In the genomic region with DNA sequence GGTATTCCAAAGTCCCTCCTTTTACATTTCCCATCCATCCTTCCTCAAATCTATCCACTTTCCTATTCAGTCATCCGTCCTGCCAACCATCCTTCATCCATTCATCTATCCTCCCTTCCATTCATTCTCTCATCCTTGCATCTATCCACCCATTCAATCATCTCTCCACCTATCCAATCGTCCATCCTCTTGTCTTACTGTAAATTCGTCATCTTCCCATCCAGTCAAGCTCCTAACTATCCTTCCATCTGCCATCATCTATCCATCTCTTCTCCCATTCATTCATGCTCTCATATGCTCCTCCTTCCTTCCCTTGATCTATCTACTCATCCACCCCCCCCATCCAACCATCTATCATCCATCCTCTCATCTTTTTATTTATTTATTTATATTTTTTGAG, we compare ENCODE assay signal across 22 cellular contexts. TPM values are rescaled to one million over a fixed set of nuclear protein-coding genes. Genes with fewer than 3 reads are reported as not detected.
DNase-seq lines count a peak whose midpoint lies in the region; ATAC-seq and TF ChIP-seq lines count a peak whose summit lies in the region.
"Had no signal": no experiment of that assay in that cellular context is flagged by ENCODE, and none has a peak within 500 bp of the region (broad histone marks: within the 10 kb centered on the region; RNA-seq: fewer than 3 reads in every experiment).

No MANE protein-coding gene starts in this region.

- H3K36me3 ChIP-seq in HEK293 (ENCODE audit: control insufficient read depth in 2 of 2, insufficient read depth in 1 of 2, low read length in 2 of 2) (no peaks in the 10 kb centered on the region), HAP-1 (replicated peaks) (no peaks in the 10 kb centered on the region)
- H3K36me3 ChIP-seq: BE2C had no signal

- no peaks in the 10 kb centered on the region for H3K9me3 Mint-ChIP-seq in activated naive CD4-positive, alpha-beta T cell treated with anti-CD3 and anti-CD28 coated beads, Interleukin-2, amount 10 ng/mL, durations not matched to agents 7 days and 5 days
- peaks cover 0 to 5% of the 10 kb centered on the region in 2 donors for H3K9me3 Mint-ChIP-seq in activated naive CD4-positive, alpha-beta T cell treated with anti-CD3 and anti-CD28 coated beads, Interleukin-2, amount 50 U/mL, for 72 hours
- no peaks in the 10 kb centered on the region for H3K9me3 Mint-ChIP-seq in activated CD4-positive, alpha-beta memory T cell treated with anti-CD3 and anti-CD28 coated beads, Interleukin-2, amount 10 ng/mL, durations not matched to agents 7 days and 5 days
- H3K9me3 Mint-ChIP-seq in stimulated activated memory B cell treated with anti-CD40 and anti-IgM and Interleukin-4, amounts not matched to agents 10 μg/mL and 1 μg/mL and 100 μg/mL, for 72 hours = peaks cover 7% of the 10 kb centered on the region

- in situ Hi-C loops in HAP-1 (cut with MboI; ENCODE audit: low sequenced_read_pairs) = no loop called here

- H3K4me3 Mint-ChIP-seq in activated naive CD4-positive, alpha-beta T cell treated with anti-CD3 and anti-CD28 coated beads, Interleukin-2, amount 10 ng/mL, durations not matched to agents 7 days and 5 days = no peak overlapping the region
- H3K4me3 Mint-ChIP-seq in activated CD4-positive, alpha-beta memory T cell treated with anti-CD3 and anti-CD28 coated beads, Interleukin-2, amount 10 ng/mL, durations not matched to agents 7 days and 5 days = no peak overlapping the region
- no peak overlapping the region for H3K4me3 Mint-ChIP-seq in stimulated activated memory B cell treated with anti-CD40 and anti-IgM and Interleukin-4, amounts not matched to agents 10 μg/mL and 1 μg/mL and 100 μg/mL, for 72 hours
- H3K4me3 Mint-ChIP-seq: CD14-positive monocyte had no signal

- CTCF ChIA-PET in activated naive CD4-positive, alpha-beta T cell treated with anti-CD3 and anti-CD28 coated beads, Interleukin-2, amount 10 ng/mL, durations not matched to agents 7 days and 5 days (lab: Charles Lee) = interaction anchor here (0.5 to 8.4 kb wide), 4 partner anchors 17 to 1653 kb away, joined by 3 to 120 read pairs (median 4); no protein-coding TSS in a partner anchor
- CTCF ChIA-PET in HEK293 (lab: Yijun Ruan, JAX) = interaction anchor here (0.6 kb wide), 2 partner anchors 29 to 57 kb away, joined by 3 to 4 read pairs; no protein-coding TSS in a partner anchor
- CTCF ChIA-PET in activated CD4-positive, alpha-beta memory T cell treated with anti-CD3 and anti-CD28 coated beads, Interleukin-2, amount 10 ng/mL, durations not matched to agents 7 days and 5 days (lab: Charles Lee) = interaction anchor here (1.2 to 3.5 kb wide), 2 partner anchors 15 to 57 kb away, joined by 7 to 22 read pairs; no protein-coding TSS in a partner anchor

- H3K9me3 ChIP-seq in HEK293 (ENCODE audit: control insufficient read depth, insufficient read depth, low read depth, low read length) (no peaks in the 10 kb centered on the region), HAP-1 (no peaks in the 10 kb centered on the region)
- H3K9me3 ChIP-seq: BE2C, SK-N-SH had no signal

- peaks cover 6% of the 10 kb centered on the region; the same call in 1 of the 2 replicates for H3K27me3 ChIP-seq in HAP-1 (ENCODE audit: low read depth)
- H3K27me3 ChIP-seq: BE2C had no signal

- no peak for TF ChIP-seq CTCF in HEK293 (tag by site-specific recombination; IDR thresholded peaks at IDR 0.05)

- POLR2A ChIA-PET in HEK293 (lab: Yijun Ruan, JAX) = no interaction called here
- POLR2A ChIA-PET in activated CD4-positive, alpha-beta memory T cell treated with anti-CD3 and anti-CD28 coated beads, Interleukin-2, amount 10 ng/mL, durations not matched to agents 7 days and 5 days (lab: Charles Lee) = interaction anchor here (3.5 kb wide), 1 partner anchor 22 kb away, joined by 27 read pairs; a partner anchor contains a TSS

- no peaks in the 10 kb centered on the region for H3K27me3 Mint-ChIP-seq in activated naive CD4-positive, alpha-beta T cell treated with anti-CD3 and anti-CD28 coated beads, Interleukin-2, amount 10 ng/mL, durations not matched to agents 7 days and 5 days
- no peaks in the 10 kb centered on the region for H3K27me3 Mint-ChIP-seq in activated CD4-positive, alpha-beta memory T cell treated with anti-CD3 and anti-CD28 coated beads, Interleukin-2, amount 10 ng/mL, durations not matched to agents 7 days and 5 days
- H3K27me3 Mint-ChIP-seq in stimulated activated memory B cell treated with anti-CD40 and anti-IgM and Interleukin-4, amounts not matched to agents 10 μg/mL and 1 μg/mL and 100 μg/mL, for 72 hours = no peaks in the 10 kb centered on the region

- ATAC-seq in activated naive CD4-positive, alpha-beta T cell treated with anti-CD3 and anti-CD28 coated beads, Interleukin-2, amount 50 U/mL, for 72 hours = no peak
- ATAC-seq in stimulated activated memory B cell treated with anti-CD40 and anti-IgM and Interleukin-4, amounts not matched to agents 10 μg/mL and 1 μg/mL and 100 μg/mL, for 72 hours = no peak
- ATAC-seq: HepG2, PC-3 had no signal

- DNase-seq in activated naive CD4-positive, alpha-beta T cell treated with anti-CD3 and anti-CD28 coated beads, Interleukin-2, amount 10 ng/mL, durations not matched to agents 7 days and 5 days = no peak
- no peak for DNase-seq in activated naive CD4-positive, alpha-beta T cell treated with anti-CD3 and anti-CD28 coated beads, Interleukin-2, amount 50 U/mL, for 72 hours (ENCODE audit: low spot score in 2 of 2)
- DNase-seq in activated CD4-positive, alpha-beta memory T cell treated with anti-CD3 and anti-CD28 coated beads, Interleukin-2, amount 10 ng/mL, durations not matched to agents 7 days and 5 days = no peak
- DNase-seq in NCI-H128 (lab: John Stamatoyannopoulos, UW; ENCODE audit: unreplicated experiment) = no peak
- DNase-seq in HAP-1 (ENCODE audit: low spot score in 2 of 2) = no peak
- DNase-seq: BE2C, Kasumi-1, NCI-H1092 treated with DMSO at 0.1 percent for 48 hours, NCI-H146, NCI-H1930, NCI-H446, NCI-H524 treated with DMSO at 0.1 percent for 48 hours, NCI-H774, PC-3, SK-N-SH had no signal

- H3K4me1 ChIP-seq in HEK293 (ENCODE audit: control insufficient read depth, insufficient read depth, low read length) (no peaks in the 10 kb centered on the region), HAP-1 (no peaks in the 10 kb centered on the region)
- H3K4me1 ChIP-seq: BE2C had no signal

- H3K4me3 ChIP-seq in HEK293 (ENCODE audit: low read depth, low read length) = no peak overlapping the region
- H3K4me3 ChIP-seq in HAP-1 = no peak overlapping the region

- H3K27ac ChIP-seq in HEK293 (ENCODE audit: extremely low read depth, low read depth, low read length) = no peak overlapping the region

- H3K4me1 Mint-ChIP-seq in activated naive CD4-positive, alpha-beta T cell treated with anti-CD3 and anti-CD28 coated beads, Interleukin-2, amount 10 ng/mL, durations not matched to agents 7 days and 5 days = peaks cover 72% of the 10 kb centered on the region
- H3K4me1 Mint-ChIP-seq in activated CD4-positive, alpha-beta memory T cell treated with anti-CD3 and anti-CD28 coated beads, Interleukin-2, amount 10 ng/mL, durations not matched to agents 7 days and 5 days = peaks cover 73% of the 10 kb centered on the region
- H3K4me1 Mint-ChIP-seq in stimulated activated memory B cell treated with anti-CD40 and anti-IgM and Interleukin-4, amounts not matched to agents 10 μg/mL and 1 μg/mL and 100 μg/mL, for 72 hours = peaks cover 41% of the 10 kb centered on the region

- H3K36me3 Mint-ChIP-seq in activated naive CD4-positive, alpha-beta T cell treated with anti-CD3 and anti-CD28 coated beads, Interleukin-2, amount 10 ng/mL, durations not matched to agents 7 days and 5 days = peaks cover 16% of the 10 kb centered on the region
- H3K36me3 Mint-ChIP-seq in activated naive CD4-positive, alpha-beta T cell treated with anti-CD3 and anti-CD28 coated beads, Interleukin-2, amount 50 U/mL, for 72 hours = no peaks in the 10 kb centered on the region
- H3K36me3 Mint-ChIP-seq in activated CD4-positive, alpha-beta memory T cell treated with anti-CD3 and anti-CD28 coated beads, Interleukin-2, amount 10 ng/mL, durations not matched to agents 7 days and 5 days (ENCODE audit: low read depth) = peaks cover 14% of the 10 kb centered on the region
- H3K36me3 Mint-ChIP-seq in stimulated activated memory B cell treated with anti-CD40 and anti-IgM and Interleukin-4, amounts not matched to agents 10 μg/mL and 1 μg/mL and 100 μg/mL, for 72 hours = no peaks in the 10 kb centered on the region

- H3K27ac Mint-ChIP-seq in activated naive CD4-positive, alpha-beta T cell treated with anti-CD3 and anti-CD28 coated beads, Interleukin-2, amount 10 ng/mL, durations not matched to agents 7 days and 5 days = peak overlapping the region; percentile 2
- no peak overlapping the region for H3K27ac Mint-ChIP-seq in activated naive CD4-positive, alpha-beta T cell treated with anti-CD3 and anti-CD28 coated beads, Interleukin-2, amount 50 U/mL, for 72 hours
- H3K27ac Mint-ChIP-seq in activated CD4-positive, alpha-beta memory T cell treated with anti-CD3 and anti-CD28 coated beads, Interleukin-2, amount 10 ng/mL, durations not matched to agents 7 days and 5 days = peak overlapping the region; percentile 4
- H3K27ac Mint-ChIP-seq in stimulated activated memory B cell treated with anti-CD40 and anti-IgM and Interleukin-4, amounts not matched to agents 10 μg/mL and 1 μg/mL and 100 μg/mL, for 72 hours = peak overlapping the region; percentile 4

TF ChIP-seq in HEK293, 187 proteins besides CTCF, POLR2A, EP300 and RAD21 (continues in another document):
- TF ChIP-seq OSR2 (tag by site-specific recombination; IDR thresholded peaks at IDR 0.05) (no peak), ZNF707 (tag by site-specific recombination; IDR thresholded peaks at IDR 0.05) (no peak)

RNA-seq across cellular contexts. Expression of a gene that starts 5.0 kb away (rescaled TPM):
- not detected for total RNA-seq in activated naive CD4-positive, alpha-beta T cell treated with anti-CD3 and anti-CD28 coated beads, Interleukin-2, amount 50 U/mL, for 72 hours
- under 1 TPM; 0.48 to 0.53 TPM for total RNA-seq in activated CD4-positive, alpha-beta memory T cell treated with anti-CD3 and anti-CD28 coated beads, Interleukin-2, amount 10 ng/mL, durations not matched to agents 7 days and 5 days
- total RNA-seq: A673, HepG2, HT1080 had no signal

RNA-seq across cellular contexts. Expression of a gene that starts 15.4 kb away (rescaled TPM):
- total RNA-seq in activated naive CD4-positive, alpha-beta T cell treated with anti-CD3 and anti-CD28 coated beads, Interleukin-2, amount 50 U/mL, for 72 hours = not detected
- total RNA-seq in activated CD4-positive, alpha-beta memory T cell treated with anti-CD3 and anti-CD28 coated beads, Interleukin-2, amount 10 ng/mL, durations not matched to agents 7 days and 5 days = under 1 TPM; 0.58 to 0.73 TPM
- total RNA-seq: A673, HT1080, M059J, PC-3 had no signal

RNA-seq across cellular contexts. Expression of a gene that starts 19.4 kb away (rescaled TPM):
- total RNA-seq in activated naive CD4-positive, alpha-beta T cell treated with anti-CD3 and anti-CD28 coated beads, Interleukin-2, amount 50 U/mL, for 72 hours = 1 to 10 TPM in 1 of 2 donors, under 1 TPM in 1; 0.87 to 2.4 TPM
- total RNA-seq in activated CD4-positive, alpha-beta memory T cell treated with anti-CD3 and anti-CD28 coated beads, Interleukin-2, amount 10 ng/mL, durations not matched to agents 7 days and 5 days = 1 to 10 TPM in 1 of 2 experiments, under 1 TPM in 1; 0.98 to 1.1 TPM
- total RNA-seq: HepG2, HT1080 had no signal

RNA-seq across cellular contexts. Expression of a gene that starts 21.9 kb away (rescaled TPM):
- 10 to 100 TPM in 1 of 2 donors, 1 to 10 TPM in 1; 9.1 to 13.5 TPM for total RNA-seq in activated naive CD4-positive, alpha-beta T cell treated with anti-CD3 and anti-CD28 coated beads, Interleukin-2, amount 50 U/mL, for 72 hours
- total RNA-seq in activated CD4-positive, alpha-beta memory T cell treated with anti-CD3 and anti-CD28 coated beads, Interleukin-2, amount 10 ng/mL, durations not matched to agents 7 days and 5 days = 100 to 1,000 TPM; 135 to 138 TPM
- total RNA-seq: HepG2, HT1080 had no signal

Comparison
In these comparisons a context has a peak if more than half of its experiments do, and no peak if none do; other contexts are left out.
1. H3K27ac Mint-ChIP-seq: peak in activated naive CD4-positive, alpha-beta T cell treated with anti-CD3 and anti-CD28 coated beads, Interleukin-2, amount 10 ng/mL, durations not matched to agents 7 days and 5 days (single experiment), activated CD4-positive, alpha-beta memory T cell treated with anti-CD3 and anti-CD28 coated beads, Interleukin-2, amount 10 ng/mL, durations not matched to agents 7 days and 5 days (single experiment) and stimulated activated memory B cell treated with anti-CD40 and anti-IgM and Interleukin-4, amounts not matched to agents 10 μg/mL and 1 μg/mL and 100 μg/mL, for 72 hours (single experiment); none in activated naive CD4-positive, alpha-beta T cell treated with anti-CD3 and anti-CD28 coated beads, Interleukin-2, amount 50 U/mL, for 72 hours (0 of 2).